Comparison of ENCODE assay signal across 2 cellular contexts in genomic region chr1:20681999-20682398, GRCh38.
TF ChIP-seq lines count a peak whose summit lies in the region.

No MANE protein-coding gene starts in this region.

TF ChIP-seq in GM12891, 5 proteins besides CTCF, POLR2A, EP300 and RAD21:
- no peak for TF ChIP-seq PAX5 (IDR thresholded peaks at IDR 0.05; ENCODE audit: insufficient read depth, low read length, severe bottlenecking)
- no peak for TF ChIP-seq SPI1 (IDR thresholded peaks at IDR 0.05; ENCODE audit: low read depth, low read length)
- no peak for TF ChIP-seq TAF1 (IDR thresholded peaks at IDR 0.05; ENCODE audit: low read depth, low read length)
- no peak for TF ChIP-seq POU2F2 (IDR thresholded peaks at IDR 0.05; ENCODE audit: low read depth, low read length)

TF ChIP-seq in K562, 482 proteins besides CTCF, POLR2A, EP300 and RAD21:
- TF ChIP-seq POLR2AphosphoS5 (IDR thresholded peaks at IDR 0.05; ENCODE audit: control insufficient read depth, insufficient read depth, low read depth, low read length) (no peak), COPS2 (conservative IDR thresholded peaks at IDR 0.05) (no peak), HDGF (IDR thresholded peaks at IDR 0.05) (no peak), SMAD3 (CRISPR knock-in tag; conservative IDR thresholded peaks at IDR 0.05) (no peak), ZNF436 (CRISPR knock-in tag; IDR thresholded peaks at IDR 0.05) (no peak), KLF16 (IDR thresholded peaks at IDR 0.05) (no peak), NEUROD1 (IDR thresholded peaks at IDR 0.05; ENCODE audit: borderline replicate concordance, low read depth, low read length, partially characterized antibody) (no peak), RBM14 (IDR thresholded peaks at IDR 0.05; ENCODE audit: borderline replicate concordance, insufficient read depth, low read depth, low read length) (no peak), XRCC3 (IDR thresholded peaks at IDR 0.05) (no peak)
TF ChIP-seq in K562: peak in this region for 0.
